ENCODE assay signal across 8 cellular contexts in genomic region chr1:66335859-66336640, GRCh38.
A peak's percentile ranks its signal among the peaks of the same experiment; 100 is the strongest.
DNase-seq lines count a peak whose midpoint lies in the region; ATAC-seq and TF ChIP-seq lines count a peak whose summit lies in the region.

No MANE protein-coding gene starts in this region.

- H2AFZ ChIP-seq in SK-N-SH (ENCODE audit: low read depth): no peak overlapping the region

- H3K36me3 ChIP-seq in SK-N-SH (replicated peaks in 1 of 2; ENCODE audit: control insufficient read depth in 1 of 2, insufficient read depth in 2 of 2, low read length in 1 of 2): no peaks in the 10 kb centered on the region

- no peak for TF ChIP-seq EP300 in SK-N-SH (IDR thresholded peaks at IDR 0.05; ENCODE audit: borderline replicate concordance in 1 of 2, low read depth in 1 of 2, low read length in 1 of 2)

- H3K4me3 ChIP-seq in SK-N-SH (ENCODE audit: low read depth in 2 of 2, low read length in 1 of 2): no peak overlapping the region

- H3K4me1 ChIP-seq in SK-N-SH (ENCODE audit: control insufficient read depth in 1 of 2, insufficient read depth in 2 of 2, low read depth in 1 of 2, low read length in 1 of 2): peaks cover 5 to 15% of the 10 kb centered on the region in 2 experiments; a peak in 3 of 4 replicates

- H3K9me3 ChIP-seq in SK-N-SH: no peaks in the 10 kb centered on the region

- H3K4me2 ChIP-seq in SK-N-SH: no peak overlapping the region

- no peaks in the 10 kb centered on the region for H4K20me1 ChIP-seq in SK-N-SH (ENCODE audit: insufficient read depth)

- H3K4me1 Mint-ChIP-seq in activated naive CD8-positive, alpha-beta T cell (ENCODE audit: low read depth): peaks cover 71% of the 10 kb centered on the region
- peaks cover 45 to 78% of the 10 kb centered on the region in 2 donors for H3K4me1 Mint-ChIP-seq in immature natural killer cell

- no peak for TF ChIP-seq RAD21 in SK-N-SH (IDR thresholded peaks at IDR 0.05; ENCODE audit: low read length)

- CTCF ChIA-PET in SK-N-SH (lab: Yijun Ruan, JAX): interaction anchor here (1.2 kb wide), 1 partner anchor 9 kb away, joined by 3 read pairs; no protein-coding TSS in a partner anchor

- no peaks in the 10 kb centered on the region; the same call in 1 of the 2 replicates for H3K79me2 ChIP-seq in SK-N-SH (ENCODE audit: insufficient read depth)

- POLR2A ChIA-PET in SK-N-SH (lab: Yijun Ruan, JAX): no interaction called here

- WGBS in SK-N-SH (ENCODE audit: low lambda C conversion rate): 80% methylated on average over 10 of the region's 10 CpGs

- TF ChIP-seq CTCF in SK-N-SH (IDR thresholded peaks at IDR 0.05): no peak

- H3K27ac ChIP-seq in SK-N-SH (ENCODE audit: low read depth in 2 of 2, low read length in 1 of 2): no peak overlapping the region; a peak in 1 of 4 replicates

- peak overlapping the region; percentile 92 for H3K4me3 Mint-ChIP-seq in activated naive CD8-positive, alpha-beta T cell
- peak overlapping the region; percentile 59 to 84 (median 80) for H3K4me3 Mint-ChIP-seq in immature natural killer cell

- no peak overlapping the region for H3K9ac ChIP-seq in SK-N-SH

- H3K27ac Mint-ChIP-seq in activated naive CD8-positive, alpha-beta T cell: peak overlapping the region; percentile 98
- H3K27ac Mint-ChIP-seq in immature natural killer cell: peak overlapping the region; percentile 90 to 99 (median 92)

- DNase-seq in SIG-M5 (lab: John Stamatoyannopoulos, UW) (peak; percentile 82), immature natural killer cell (peak; percentile 70 to 86 (median 82)), SK-N-SH (no peak), SW480 (ENCODE audit: low spot score) (no peak)
- peak; percentile 31 to 61 for DNase-seq in stimulated activated CD4-positive, alpha-beta T cell treated with anti-CD3 and anti-CD28 coated beads, Interleukin-4, amount 100 ng/mL, for 4 hours

- H3K36me3 Mint-ChIP-seq in activated naive CD8-positive, alpha-beta T cell: peaks cover 7% of the 10 kb centered on the region
- peaks cover 0 to 5% (median 0%) of the 10 kb centered on the region in 3 donors for H3K36me3 Mint-ChIP-seq in immature natural killer cell

- no peaks in the 10 kb centered on the region for H3K9me2 ChIP-seq in SK-N-SH

- no peaks in the 10 kb centered on the region for H3F3A ChIP-seq in SK-N-SH (replicated peaks; ENCODE audit: insufficient read depth)

- ATAC-seq in GM18858 (IDR thresholded peaks at IDR 0.05; ENCODE audit: unreplicated experiment): peak; percentile 71
- peak; percentile 90 for ATAC-seq in HG02970 (IDR thresholded peaks at IDR 0.05; ENCODE audit: low FRiP score, unreplicated experiment)

- no peaks in the 10 kb centered on the region for H3K9me3 Mint-ChIP-seq in activated naive CD8-positive, alpha-beta T cell (ENCODE audit: low read depth)
- H3K9me3 Mint-ChIP-seq in immature natural killer cell: no peaks in the 10 kb centered on the region

- H3K27me3 ChIP-seq in SK-N-SH (ENCODE audit: insufficient read depth): no peaks in the 10 kb centered on the region

- no peaks in the 10 kb centered on the region for H3K27me3 Mint-ChIP-seq in activated naive CD8-positive, alpha-beta T cell
- H3K27me3 Mint-ChIP-seq in immature natural killer cell (ENCODE audit: low read depth in 3 of 3): peaks cover 0 to 8% (median 7%) of the 10 kb centered on the region in 3 donors

TF ChIP-seq in SK-N-SH, 30 proteins besides CTCF, POLR2A, EP300 and RAD21:
- TF ChIP-seq NFIC (IDR thresholded peaks at IDR 0.05; ENCODE audit: borderline replicate concordance) (no peak), MXI1 (IDR thresholded peaks at IDR 0.05; ENCODE audit: low read depth, low read length) (no peak), RXRA (IDR thresholded peaks at IDR 0.05; ENCODE audit: borderline replicate concordance, low read depth) (no peak), FOXM1 (IDR thresholded peaks at IDR 0.05; ENCODE audit: low read depth) (no peak), REST (IDR thresholded peaks at IDR 0.05; ENCODE audit: low read depth, low read length) (no peak), FOXJ3 (CRISPR knock-in tag; IDR thresholded peaks at IDR 0.05) (no peak), POLR2AphosphoS5 (IDR thresholded peaks at IDR 0.05; ENCODE audit: low read depth, low read length) (no peak), JUND (IDR thresholded peaks at IDR 0.05) (no peak), NRF1 (IDR thresholded peaks at IDR 0.05; ENCODE audit: low read depth, low read length) (no peak), EZH2phosphoT487 (IDR thresholded peaks at IDR 0.05; ENCODE audit: borderline replicate concordance, low read depth) (no peak), CHD2 (IDR thresholded peaks at IDR 0.05; ENCODE audit: low read length, partially characterized antibody) (no peak), YY1 (IDR thresholded peaks at IDR 0.05; ENCODE audit: low read depth) (no peak), SMC3 (IDR thresholded peaks at IDR 0.05; ENCODE audit: low read depth, low read length) (no peak), IRF3 (IDR thresholded peaks at IDR 0.05; ENCODE audit: low read depth, low read length) (no peak), USF1 (IDR thresholded peaks at IDR 0.05; ENCODE audit: borderline replicate concordance, low read depth) (no peak), PBX3 (IDR thresholded peaks at IDR 0.05) (no peak), ELF1 (IDR thresholded peaks at IDR 0.05) (no peak)

Comparison
In these comparisons a context has a peak if more than half of its experiments do, and no peak if none do; other contexts are left out.
1. DNase-seq: peak in SIG-M5 (single experiment), immature natural killer cell (3 of 3) and stimulated activated CD4-positive, alpha-beta T cell treated with anti-CD3 and anti-CD28 coated beads, Interleukin-4, amount 100 ng/mL, for 4 hours (2 of 2); none in SK-N-SH (single experiment) and SW480 (single experiment).